18 cellular contexts compared by ENCODE assay signal in the genomic region with DNA sequence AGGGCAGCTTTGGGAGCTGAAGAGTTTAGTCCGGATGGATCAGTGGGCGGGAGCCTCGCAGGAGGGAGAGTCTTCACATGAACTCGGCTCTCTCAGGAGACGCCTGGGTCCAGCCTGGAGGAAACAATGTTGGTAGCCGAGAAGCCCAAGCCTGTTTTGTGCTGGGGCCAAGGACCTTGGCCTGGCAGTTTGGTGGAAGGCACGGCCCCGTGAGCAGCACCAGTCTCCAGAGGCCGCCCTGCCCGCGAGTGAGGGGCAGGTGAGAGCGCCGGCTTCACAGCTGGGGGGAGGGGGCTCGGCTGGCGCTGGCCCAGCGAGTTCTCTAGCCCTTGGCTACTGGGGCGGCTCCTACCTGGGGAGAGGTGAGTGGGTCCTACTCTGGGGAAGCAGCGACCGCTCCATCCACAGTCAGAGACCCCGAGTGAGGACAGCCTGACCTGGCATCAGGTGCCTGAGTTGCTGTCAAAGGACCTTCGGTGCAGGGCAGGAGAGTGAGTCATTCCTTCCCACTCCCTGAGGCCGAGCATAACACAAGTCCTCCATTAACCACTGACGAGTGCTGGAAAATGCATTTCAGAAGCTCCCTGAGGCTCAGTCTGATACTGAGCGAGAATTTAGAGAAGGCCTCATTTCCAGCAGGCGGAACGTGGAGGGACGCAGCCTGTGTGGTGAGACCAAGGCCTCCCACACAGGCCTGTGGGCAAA.
DNase-seq lines count a peak whose midpoint lies in the region; ATAC-seq and TF ChIP-seq lines count a peak whose summit lies in the region.
"Had no signal": no experiment of that assay in that cellular context is flagged by ENCODE, and none has a peak within 500 bp of the region (broad histone marks: within the 10 kb centered on the region; RNA-seq: fewer than 3 reads in every experiment).

No MANE protein-coding gene starts in this region.

- DNase-seq in MCF 10A (ENCODE audit: unreplicated experiment) (peak; percentile 27), breast epithelium (ENCODE audit: low spot score in 2 of 2) (no peak), Panc1 (ENCODE audit: low read depth, low spot score) (no peak), iPS-NIHi11 (ENCODE audit: low spot score) (peak; percentile 32), stomach (peak; percentile 16)
- no peak for DNase-seq in activated naive CD4-positive, alpha-beta T cell treated with anti-CD3 and anti-CD28 coated beads, Interleukin-2, amount 10 ng/mL, durations not matched to agents 7 days and 5 days
- no peak for DNase-seq in stimulated activated CD4-positive, alpha-beta T cell treated with anti-CD3 and anti-CD28 coated beads, Interleukin-4, amount 100 ng/mL, for 4 hours
- DNase-seq in activated CD4-positive, alpha-beta T cell treated with anti-CD3 and anti-CD28 coated beads for 36 hours = no peak
- DNase-seq: activated CD4-positive, alpha-beta T cell treated with anti-CD3 and anti-CD28 coated beads for 4 hours; activated CD8-positive, alpha-beta memory T cell treated with anti-CD3 and anti-CD28 coated beads, Interleukin-2, amount 50 U/mL, for 4 hours; body of pancreas; cortex of kidney; kidney; NCI-H1092; NCI-H2081; NK-92 treated with Interleukin-12 subunit alpha and Interleukin-12 subunit beta, amount 100 ng/mL, for 24 hours had no signal

- H3K4me3 Mint-ChIP-seq in MCF 10A (ENCODE audit: unreplicated experiment) = no peak overlapping the region
- H3K4me3 Mint-ChIP-seq in activated naive CD4-positive, alpha-beta T cell treated with anti-CD3 and anti-CD28 coated beads, Interleukin-2, amount 10 ng/mL, durations not matched to agents 7 days and 5 days = no peak overlapping the region
- no peak overlapping the region for H3K4me3 Mint-ChIP-seq in activated CD4-positive, alpha-beta T cell treated with anti-CD3 and anti-CD28 coated beads for 36 hours
- H3K4me3 Mint-ChIP-seq: memory B cell; naive thymus-derived CD8-positive, alpha-beta T cell had no signal

- ATAC-seq in Panc1 = peak; percentile 33; the same call in 1 of the 2 replicates
- no peak for ATAC-seq in activated CD4-positive, alpha-beta T cell treated with anti-CD3 and anti-CD28 coated beads for 36 hours
- ATAC-seq: body of pancreas; naive thymus-derived CD8-positive, alpha-beta T cell had no signal

- H3K27me3 ChIP-seq in breast epithelium = no peaks in the 10 kb centered on the region
- no peaks in the 10 kb centered on the region for H3K27me3 ChIP-seq in Panc1 (ENCODE audit: control insufficient read depth, insufficient read depth, low read length)
- peaks cover 0 to 12% (median 0%) of the 10 kb centered on the region in 3 donors for H3K27me3 ChIP-seq in stomach
- H3K27me3 ChIP-seq: body of pancreas had no signal

- in situ Hi-C loops in Panc1 (cut with HindIII; ENCODE audit: low pct_unique_long_range_greater_than_20kb, low sequenced_read_pairs) = no loop called here

- no peaks in the 10 kb centered on the region for H3K9me3 Mint-ChIP-seq in MCF 10A (ENCODE audit: unreplicated experiment)
- no peaks in the 10 kb centered on the region for H3K9me3 Mint-ChIP-seq in activated naive CD4-positive, alpha-beta T cell treated with anti-CD3 and anti-CD28 coated beads, Interleukin-2, amount 10 ng/mL, durations not matched to agents 7 days and 5 days
- H3K9me3 Mint-ChIP-seq in activated CD4-positive, alpha-beta T cell treated with anti-CD3 and anti-CD28 coated beads for 36 hours (ENCODE audit: low read depth) = no peaks in the 10 kb centered on the region
- H3K9me3 Mint-ChIP-seq: memory B cell had no signal

- TF ChIP-seq EP300 in stomach (IDR thresholded peaks at IDR 0.05) = no peak

- H3K27ac ChIP-seq in breast epithelium (no peak overlapping the region), Panc1 (ENCODE audit: low read length) (no peak overlapping the region), stomach (no peak overlapping the region)
- H3K27ac ChIP-seq: body of pancreas had no signal

- no peaks in the 10 kb centered on the region for H3K27me3 Mint-ChIP-seq in MCF 10A (ENCODE audit: insufficient read depth, unreplicated experiment)
- peaks cover 27% of the 10 kb centered on the region for H3K27me3 Mint-ChIP-seq in activated naive CD4-positive, alpha-beta T cell treated with anti-CD3 and anti-CD28 coated beads, Interleukin-2, amount 10 ng/mL, durations not matched to agents 7 days and 5 days
- peaks cover 7% of the 10 kb centered on the region for H3K27me3 Mint-ChIP-seq in activated CD4-positive, alpha-beta T cell treated with anti-CD3 and anti-CD28 coated beads for 36 hours

- no peaks in the 10 kb centered on the region for H3K4me1 ChIP-seq in breast epithelium
- H3K4me1 ChIP-seq in Panc1 (ENCODE audit: control insufficient read depth, insufficient read depth, low read length) = no peaks in the 10 kb centered on the region
- H3K4me1 ChIP-seq in stomach = no peaks in the 10 kb centered on the region

- intact Hi-C loops in MCF 10A (cut with micrococcal nuclease) = no loop called here
- intact Hi-C loops in breast epithelium (cut with DNase I; ENCODE audit: low total_unique reads) = no loop called here
- intact Hi-C loops in Panc1 (cut with micrococcal nuclease; ENCODE audit: unreplicated experiment) = no loop called here
- intact Hi-C loops in stomach (cut with DNase I; ENCODE audit: low total_unique reads) = no loop called here
- intact Hi-C loops in activated CD4-positive, alpha-beta T cell treated with anti-CD3 and anti-CD28 coated beads for 36 hours (cut with DNase I, micrococcal nuclease) = no loop called here

- no peak overlapping the region for H3K4me3 ChIP-seq in breast epithelium
- no peak overlapping the region for H3K4me3 ChIP-seq in Panc1 (ENCODE audit: low read depth in 2 of 2, low read length in 2 of 2)
- H3K4me3 ChIP-seq in stomach = no peak overlapping the region
- H3K4me3 ChIP-seq: body of pancreas had no signal

- no TSS peak for BruUV-seq in MCF 10A (replicated peaks; lab: Mats Ljungman, UMichigan)
- no TSS peak for BruUV-seq in Panc1 (replicated peaks; lab: Mats Ljungman, UMichigan)

- POLR2A ChIA-PET in MCF 10A (lab: Yijun Ruan, JAX) (no interaction called here), Panc1 (lab: Charles Lee) (no interaction called here)
- POLR2A ChIA-PET in activated CD4-positive, alpha-beta T cell treated with anti-CD3 and anti-CD28 coated beads for 36 hours (lab: Charles Lee) = no interaction called here

- TF ChIP-seq POLR2A in breast epithelium (IDR thresholded peaks at IDR 0.05) = no peak
- no peak for TF ChIP-seq POLR2A in stomach (IDR thresholded peaks at IDR 0.05)

- 77 to 90% (median 79%) methylated on average over 10 to 27 of the region's 27 CpGs for WGBS in stomach, 5 donors

- TF ChIP-seq CTCF in MCF 10A (IDR thresholded peaks at IDR 0.05; ENCODE audit: unreplicated experiment) = no peak
- TF ChIP-seq CTCF in breast epithelium (IDR thresholded peaks at IDR 0.05) = no peak
- no peak for TF ChIP-seq CTCF in Panc1 (IDR thresholded peaks at IDR 0.05)
- TF ChIP-seq CTCF in stomach (IDR thresholded peaks at IDR 0.05) = no peak

- H3K27ac Mint-ChIP-seq in MCF 10A (ENCODE audit: low read depth, unreplicated experiment) = no peak overlapping the region
- H3K27ac Mint-ChIP-seq in activated naive CD4-positive, alpha-beta T cell treated with anti-CD3 and anti-CD28 coated beads, Interleukin-2, amount 10 ng/mL, durations not matched to agents 7 days and 5 days = no peak overlapping the region
- H3K27ac Mint-ChIP-seq in activated CD4-positive, alpha-beta T cell treated with anti-CD3 and anti-CD28 coated beads for 36 hours = no peak overlapping the region
- H3K27ac Mint-ChIP-seq: memory B cell; naive thymus-derived CD8-positive, alpha-beta T cell had no signal

- peaks cover 7% of the 10 kb centered on the region for H3K36me3 Mint-ChIP-seq in MCF 10A (ENCODE audit: insufficient read depth, unreplicated experiment)
- no peaks in the 10 kb centered on the region for H3K36me3 Mint-ChIP-seq in activated naive CD4-positive, alpha-beta T cell treated with anti-CD3 and anti-CD28 coated beads, Interleukin-2, amount 10 ng/mL, durations not matched to agents 7 days and 5 days
- H3K36me3 Mint-ChIP-seq in activated CD4-positive, alpha-beta T cell treated with anti-CD3 and anti-CD28 coated beads for 36 hours (ENCODE audit: low read depth) = no peaks in the 10 kb centered on the region
- H3K36me3 Mint-ChIP-seq: memory B cell; naive thymus-derived CD8-positive, alpha-beta T cell had no signal

- peaks cover 6% of the 10 kb centered on the region for H3K4me1 Mint-ChIP-seq in MCF 10A (ENCODE audit: insufficient read depth, unreplicated experiment)
- H3K4me1 Mint-ChIP-seq in activated naive CD4-positive, alpha-beta T cell treated with anti-CD3 and anti-CD28 coated beads, Interleukin-2, amount 10 ng/mL, durations not matched to agents 7 days and 5 days = peaks cover 5% of the 10 kb centered on the region
- H3K4me1 Mint-ChIP-seq in activated CD4-positive, alpha-beta T cell treated with anti-CD3 and anti-CD28 coated beads for 36 hours = no peaks in the 10 kb centered on the region
- H3K4me1 Mint-ChIP-seq: memory B cell had no signal

- CTCF ChIA-PET in MCF 10A (lab: Yijun Ruan, JAX) (no interaction called here), Panc1 (lab: Charles Lee) (no interaction called here)
- CTCF ChIA-PET in activated naive CD4-positive, alpha-beta T cell treated with anti-CD3 and anti-CD28 coated beads, Interleukin-2, amount 10 ng/mL, durations not matched to agents 7 days and 5 days (lab: Charles Lee) = no interaction called here
- CTCF ChIA-PET in activated CD4-positive, alpha-beta T cell treated with anti-CD3 and anti-CD28 coated beads for 36 hours (lab: Charles Lee) = no interaction called here

- H3K9me3 ChIP-seq in breast epithelium = no peaks in the 10 kb centered on the region
- H3K9me3 ChIP-seq in Panc1 (ENCODE audit: control insufficient read depth, insufficient read depth, low read depth, low read length) = no peaks in the 10 kb centered on the region
- no peaks in the 10 kb centered on the region for H3K9me3 ChIP-seq in stomach
- H3K9me3 ChIP-seq: body of pancreas had no signal

- H3K36me3 ChIP-seq in breast epithelium (no peaks in the 10 kb centered on the region), Panc1 (ENCODE audit: control insufficient read depth, insufficient read depth, low read length) (no peaks in the 10 kb centered on the region), stomach (no peaks in the 10 kb centered on the region)

Comparison
In these comparisons a context has a peak if more than half of its experiments do, and no peak if none do; other contexts are left out.
1. DNase-seq: peak in MCF 10A (single experiment), iPS-NIHi11 (single experiment) and stomach (single experiment); none in breast epithelium (0 of 2), Panc1 (single experiment), activated naive CD4-positive, alpha-beta T cell treated with anti-CD3 and anti-CD28 coated beads, Interleukin-2, amount 10 ng/mL, durations not matched to agents 7 days and 5 days (single experiment), stimulated activated CD4-positive, alpha-beta T cell treated with anti-CD3 and anti-CD28 coated beads, Interleukin-4, amount 100 ng/mL, for 4 hours (0 of 2) and activated CD4-positive, alpha-beta T cell treated with anti-CD3 and anti-CD28 coated beads for 36 hours (single experiment).